Comparison of ENCODE assay signal across 22 cellular contexts in genomic region chrX:51215266-51215665, GRCh38.
DNase-seq lines count a peak whose midpoint lies in the region; ATAC-seq and TF ChIP-seq lines count a peak whose summit lies in the region.
"Had no signal": no experiment of that assay in that cellular context is flagged by ENCODE, and none has a peak within 500 bp of the region (broad histone marks: within the 10 kb centered on the region; RNA-seq: fewer than 3 reads in every experiment).

No MANE protein-coding gene starts in this region.

- H3K14ac ChIP-seq in neuronal stem cell (ENCODE audit: low read length), result no peak overlapping the region

- no peak for ATAC-seq in T-helper 17 cell
- ATAC-seq: gastroesophageal sphincter, sciatic nerve had no signal

- no peaks in the 10 kb centered on the region for H3K27me3 Mint-ChIP-seq in T-helper 17 cell
- H3K27me3 Mint-ChIP-seq: activated CD4-positive, alpha-beta memory T cell treated with anti-CD3 and anti-CD28 coated beads for 36 hours; brain; CD4-positive, CD25-positive, alpha-beta regulatory T cell had no signal

- DNase-seq in ELR (ENCODE audit: low read depth) (peak; percentile 0), NAMALWA (ENCODE audit: low spot score) (peak; percentile 4), cerebellum (ENCODE audit: low spot score) (peak; percentile 0), smooth muscle cell (lab: John Stamatoyannopoulos, UW; ENCODE audit: unreplicated experiment) (no peak), SIG-M5 (lab: John Stamatoyannopoulos, UW) (no peak), neuronal stem cell (ENCODE audit: low spot score) (no peak), T-helper 17 cell (no peak)
- DNase-seq: activated CD4-positive, alpha-beta memory T cell treated with anti-CD3 and anti-CD28 coated beads for 36 hours; CD4-positive, CD25-positive, alpha-beta regulatory T cell; colonic mucosa; Kasumi-1; mesenchymal stem cell; NCI-H1092; NCI-H1930; NCI-H446 treated with DMSO at 0.1 percent for 48 hours; RPMI8226; stimulated activated CD4-positive, alpha-beta T cell treated with anti-CD3 and anti-CD28 coated beads, Interleukin-15, amount 100 ng/mL, for 24 hours; stimulated activated CD8-positive, alpha-beta memory T cell treated with anti-CD3 and anti-CD28 coated beads, Interleukin-4, amount 100 ng/mL, for 48 hours; T1000 had no signal

- no peak overlapping the region for H3K23ac ChIP-seq in neuronal stem cell (ENCODE audit: low read depth, low read length, poor library complexity)

- H3K79me1 ChIP-seq in neuronal stem cell (ENCODE audit: low read depth, low read length), result no peaks in the 10 kb centered on the region

- no peak overlapping the region for H2AK5ac ChIP-seq in neuronal stem cell (ENCODE audit: low read depth, low read length)

- H2BK120ac ChIP-seq in neuronal stem cell (ENCODE audit: low read depth, low read length), result no peak overlapping the region

- H3K9ac ChIP-seq in smooth muscle cell (ENCODE audit: low read depth), result no peak overlapping the region
- H3K9ac ChIP-seq in neuronal stem cell (ENCODE audit: low read depth, low read length, poor library complexity), result no peak overlapping the region

- no peak overlapping the region for H3K4me3 Mint-ChIP-seq in T-helper 17 cell
- H3K4me3 Mint-ChIP-seq: activated CD4-positive, alpha-beta memory T cell treated with anti-CD3 and anti-CD28 coated beads for 36 hours; brain; CD4-positive, CD25-positive, alpha-beta regulatory T cell had no signal

- H3K4ac ChIP-seq in neuronal stem cell (ENCODE audit: low read length), result no peak overlapping the region

- H3K9me3 ChIP-seq in smooth muscle cell (replicated peaks; ENCODE audit: low read depth) (no peaks in the 10 kb centered on the region), neuronal stem cell (replicated peaks in 1 of 2; ENCODE audit: control insufficient read depth in 2 of 2, insufficient read depth in 1 of 2, low read depth in 1 of 2, low read length in 2 of 2) (no peaks in the 10 kb centered on the region), T-helper 17 cell (ENCODE audit: control insufficient read depth, low read length, poor library complexity, severe bottlenecking) (no peaks in the 10 kb centered on the region)
- H3K9me3 ChIP-seq: colonic mucosa, gastroesophageal sphincter had no signal

- no peak overlapping the region for H3K27ac ChIP-seq in smooth muscle cell (ENCODE audit: low read depth)
- no peak overlapping the region for H3K27ac ChIP-seq in neuronal stem cell (replicated peaks; ENCODE audit: low read length)
- H3K27ac ChIP-seq: colonic mucosa, gastroesophageal sphincter had no signal

- no peaks in the 10 kb centered on the region for H3F3A ChIP-seq in smooth muscle cell (ENCODE audit: low read depth)

- H2AFZ ChIP-seq in smooth muscle cell (ENCODE audit: low read depth) (no peak overlapping the region), neuronal stem cell (ENCODE audit: low read length) (no peak overlapping the region)

- H3K36me3 Mint-ChIP-seq in T-helper 17 cell (ENCODE audit: low read depth), result peaks cover 2% of the 10 kb centered on the region
- H3K36me3 Mint-ChIP-seq: activated CD4-positive, alpha-beta memory T cell treated with anti-CD3 and anti-CD28 coated beads for 36 hours; brain; CD4-positive, CD25-positive, alpha-beta regulatory T cell had no signal

- no peak overlapping the region for H4K8ac ChIP-seq in neuronal stem cell (ENCODE audit: low read depth, low read length)

- no peak overlapping the region for H4K91ac ChIP-seq in neuronal stem cell (ENCODE audit: low read depth, low read length, poor library complexity)

- H2BK12ac ChIP-seq in neuronal stem cell (ENCODE audit: low read length), result no peak overlapping the region

- H3K18ac ChIP-seq in neuronal stem cell (ENCODE audit: low read length), result no peak overlapping the region

- H3K4me1 ChIP-seq in smooth muscle cell (ENCODE audit: low read depth), result no peaks in the 10 kb centered on the region
- H3K4me1 ChIP-seq in neuronal stem cell (ENCODE audit: control insufficient read depth in 2 of 2, insufficient read depth in 1 of 2, low read depth in 1 of 2, low read length in 2 of 2), result no peaks in the 10 kb centered on the region
- H3K4me1 ChIP-seq: colonic mucosa, gastroesophageal sphincter had no signal

- WGBS in smooth muscle cell (ENCODE audit: low lambda C conversion rate), result 70% methylated on average over 4 of the region's 4 CpGs
- no CpG with 5 or more reads among the region's 4 CpGs for WGBS in neuronal stem cell (ENCODE audit: extremely low coverage in 2 of 2, insufficient read length in 2 of 2, insufficient replicate concordance in 1 of 2), 2 donors

- peaks cover 4% of the 10 kb centered on the region for H3K4me1 Mint-ChIP-seq in T-helper 17 cell
- H3K4me1 Mint-ChIP-seq: brain; CD4-positive, CD25-positive, alpha-beta regulatory T cell had no signal

- no peak overlapping the region for H2BK5ac ChIP-seq in neuronal stem cell (ENCODE audit: low read length)

- H3K79me2 ChIP-seq in smooth muscle cell (ENCODE audit: low read depth), result no peaks in the 10 kb centered on the region

- H3K27ac Mint-ChIP-seq in T-helper 17 cell, result no peak overlapping the region
- H3K27ac Mint-ChIP-seq: activated CD4-positive, alpha-beta memory T cell treated with anti-CD3 and anti-CD28 coated beads for 36 hours; brain; CD4-positive, CD25-positive, alpha-beta regulatory T cell had no signal

- no peak overlapping the region for H2BK15ac ChIP-seq in neuronal stem cell (ENCODE audit: low read length)

- no peaks in the 10 kb centered on the region for H3K36me3 ChIP-seq in smooth muscle cell (ENCODE audit: low read depth)
- H3K36me3 ChIP-seq in neuronal stem cell (replicated peaks in 1 of 2; ENCODE audit: control insufficient read depth in 2 of 2, insufficient read depth in 2 of 2, low read length in 2 of 2), result no peaks in the 10 kb centered on the region
- H3K36me3 ChIP-seq: colonic mucosa, gastroesophageal sphincter had no signal

- H3K4me3 ChIP-seq in smooth muscle cell (no peak overlapping the region), neuronal stem cell (ENCODE audit: low read length in 2 of 2) (no peak overlapping the region)
- H3K4me3 ChIP-seq: colonic mucosa, gastroesophageal sphincter had no signal

- H4K20me1 ChIP-seq in smooth muscle cell (ENCODE audit: low read depth), result no peaks in the 10 kb centered on the region

- TF ChIP-seq CTCF in smooth muscle cell (IDR thresholded peaks at IDR 0.05; ENCODE audit: borderline replicate concordance, insufficient read depth, poor library complexity, severe bottlenecking), result peak; percentile 6

- H3K4me2 ChIP-seq in smooth muscle cell (no peak overlapping the region), neuronal stem cell (ENCODE audit: insufficient read depth, low read length, poor library complexity, severe bottlenecking) (no peak overlapping the region)

- H3K27me3 ChIP-seq in smooth muscle cell (ENCODE audit: low read depth) (no peaks in the 10 kb centered on the region), neuronal stem cell (ENCODE audit: control insufficient read depth in 3 of 3, insufficient read depth in 3 of 3, low read depth in 1 of 3, low read length in 3 of 3) (no peaks in the 10 kb centered on the region)
- H3K27me3 ChIP-seq: colonic mucosa, gastroesophageal sphincter had no signal

Comparison
In these comparisons a context has a peak if more than half of its experiments do, and no peak if none do; other contexts are left out.
1. DNase-seq: peak in ELR (single experiment), NAMALWA (single experiment) and cerebellum (single experiment); none in smooth muscle cell (single experiment), SIG-M5 (single experiment), neuronal stem cell (single experiment) and T-helper 17 cell (0 of 3).